In genomic region chr7:521221-522070, GRCh38 we compare ENCODE assay signal across 8 cellular contexts. TPM values are rescaled to one million over a fixed set of nuclear protein-coding genes. Genes with fewer than 3 reads are reported as not detected.
DNase-seq lines count a peak whose midpoint lies in the region; ATAC-seq and TF ChIP-seq lines count a peak whose summit lies in the region.

No MANE protein-coding gene starts in this region.

- H3K27ac ChIP-seq in ovary = no peak overlapping the region

- H3K4me1 ChIP-seq in ovary (ENCODE audit: insufficient read depth) = peaks cover 15% of the 10 kb centered on the region

- H3K4me3 Mint-ChIP-seq in activated CD4-positive, alpha-beta T cell treated with anti-CD3 and anti-CD28 coated beads, Interleukin-2, amount 10 ng/mL, durations not matched to agents 7 days and 5 days = no peak overlapping the region
- peak overlapping the region in 2 of 3 donors; percentile 34 to 64 for H3K4me3 Mint-ChIP-seq in T-cell

- no peaks in the 10 kb centered on the region for H3K36me3 Mint-ChIP-seq in activated CD4-positive, alpha-beta T cell treated with anti-CD3 and anti-CD28 coated beads, Interleukin-2, amount 10 ng/mL, durations not matched to agents 7 days and 5 days (ENCODE audit: low read depth)
- no peaks in the 10 kb centered on the region for H3K36me3 Mint-ChIP-seq in T-cell

- peak overlapping the region; percentile 31 for H3K27ac Mint-ChIP-seq in activated CD4-positive, alpha-beta T cell treated with anti-CD3 and anti-CD28 coated beads, Interleukin-2, amount 10 ng/mL, durations not matched to agents 7 days and 5 days
- H3K27ac Mint-ChIP-seq in T-cell = no peak overlapping the region

- no peak for DNase-seq in activated CD4-positive, alpha-beta T cell treated with anti-CD3 and anti-CD28 coated beads, Interleukin-2, amount 10 ng/mL, durations not matched to agents 7 days and 5 days
- no peak for DNase-seq in activated CD4-positive, alpha-beta T cell treated with anti-CD3 and anti-CD28 coated beads for 4 hours
- peak in 1 of 34 experiments; percentile 5 for DNase-seq in T-cell
- DNase-seq in fibroblast of pulmonary artery (ENCODE audit: low read depth) = peak; percentile 44
- peak in 4 of 5 donors; percentile 47 to 65 (median 54) for DNase-seq in ovary
- no peak for DNase-seq in NK-92 (lab: John Stamatoyannopoulos, UW; ENCODE audit: unreplicated experiment)
- DNase-seq in inferior parietal cortex (ENCODE audit: extremely low spot score) = no peak

- TF ChIP-seq EP300 in ovary (IDR thresholded peaks at IDR 0.05) = no peak

- 2 to 14% (median 3%) methylated on average over 53 to 72 of the region's 72 CpGs for WGBS in ovary, 3 donors

- POLR2A ChIA-PET in activated CD4-positive, alpha-beta T cell treated with anti-CD3 and anti-CD28 coated beads, Interleukin-2, amount 10 ng/mL, durations not matched to agents 7 days and 5 days (lab: Charles Lee) = no interaction called here
- POLR2A ChIA-PET in T-cell (lab: Charles Lee) = no interaction called here

- TF ChIP-seq CTCF in fibroblast of pulmonary artery (IDR thresholded peaks at IDR 0.05; ENCODE audit: low read length, missing control alignments) = no peak
- no peak for TF ChIP-seq CTCF in ovary (IDR thresholded peaks at IDR 0.05)

- no peaks in the 10 kb centered on the region for H3K36me3 ChIP-seq in ovary

- H3K4me3 ChIP-seq in fibroblast of pulmonary artery (replicated peaks; ENCODE audit: low read depth, low read length) = peak overlapping the region; percentile 35
- peak overlapping the region; percentile 38 for H3K4me3 ChIP-seq in ovary

- no peak for ATAC-seq in T-cell (replicated peaks in 1 of 4)
- no peak for ATAC-seq in HG03135 (IDR thresholded peaks at IDR 0.05; ENCODE audit: unreplicated experiment)

- peaks cover 7% of the 10 kb centered on the region for H3K27me3 ChIP-seq in ovary

- no peak for TF ChIP-seq POLR2A in ovary (IDR thresholded peaks at IDR 0.05)

- no peaks in the 10 kb centered on the region for H3K9me3 ChIP-seq in ovary

- H3K4me1 Mint-ChIP-seq in activated CD4-positive, alpha-beta T cell treated with anti-CD3 and anti-CD28 coated beads, Interleukin-2, amount 10 ng/mL, durations not matched to agents 7 days and 5 days = peaks cover 9% of the 10 kb centered on the region
- H3K4me1 Mint-ChIP-seq in T-cell = peaks cover 6 to 17% (median 8%) of the 10 kb centered on the region in 3 donors

- intact Hi-C loops in ovary (cut with DNase I) = loop anchor here in 2 of 4 donors (5.0 to 10.0 kb wide), 2 partner anchors 189 to 353 kb away; partner anchors contain the start of gene GET4 (in 1 of the 2)

- H3K27me3 Mint-ChIP-seq in activated CD4-positive, alpha-beta T cell treated with anti-CD3 and anti-CD28 coated beads, Interleukin-2, amount 10 ng/mL, durations not matched to agents 7 days and 5 days = peaks cover 46% of the 10 kb centered on the region
- peaks cover 9 to 36% of the 10 kb centered on the region in 2 donors for H3K27me3 Mint-ChIP-seq in T-cell

- CTCF ChIA-PET in activated CD4-positive, alpha-beta T cell treated with anti-CD3 and anti-CD28 coated beads, Interleukin-2, amount 10 ng/mL, durations not matched to agents 7 days and 5 days (lab: Charles Lee) = interaction anchor here (1.6 kb wide), 1 partner anchor 252 kb away, joined by 3 read pairs; no protein-coding TSS in a partner anchor
- CTCF ChIA-PET in T-cell (lab: Charles Lee) = no interaction called here

- no peaks in the 10 kb centered on the region for H3K9me3 Mint-ChIP-seq in activated CD4-positive, alpha-beta T cell treated with anti-CD3 and anti-CD28 coated beads, Interleukin-2, amount 10 ng/mL, durations not matched to agents 7 days and 5 days
- no peaks in the 10 kb centered on the region for H3K9me3 Mint-ChIP-seq in T-cell

RNA-seq across cellular contexts. Expression of gene PDGFA, which starts 1.8 kb away (rescaled TPM):
- total RNA-seq in activated CD4-positive, alpha-beta T cell treated with anti-CD3 and anti-CD28 coated beads, Interleukin-2, amount 10 ng/mL, durations not matched to agents 7 days and 5 days = under 1 TPM; 0.37 to 0.46 TPM
- under 1 TPM in 4 of 5 donors, not detected in 1; 0.58 to 0.85 (median 0.74) TPM for total RNA-seq in T-cell
- total RNA-seq in ovary = 10 to 100 TPM in 3 of 7 donors, 1 to 10 TPM in 4; 3.7 to 35.5 (median 9.4) TPM
- polyA plus RNA-seq in ovary = 1 to 10 TPM; 4.5 to 8.7 TPM

Comparison
In these comparisons a context has a peak if more than half of its experiments do, and no peak if none do; other contexts are left out.
1. DNase-seq: peak in fibroblast of pulmonary artery (single experiment) and ovary (4 of 5); none in activated CD4-positive, alpha-beta T cell treated with anti-CD3 and anti-CD28 coated beads, Interleukin-2, amount 10 ng/mL, durations not matched to agents 7 days and 5 days (single experiment), activated CD4-positive, alpha-beta T cell treated with anti-CD3 and anti-CD28 coated beads for 4 hours (0 of 2), NK-92 (single experiment) and inferior parietal cortex (single experiment).